Comparison of ENCODE assay signal across 22 cellular contexts in genomic region chr17:79496422-79497005, GRCh38.
"Had no signal": no experiment of that assay in that cellular context is flagged by ENCODE, and none has a peak within 500 bp of the region (broad histone marks: within the 10 kb centered on the region; RNA-seq: fewer than 3 reads in every experiment).

No MANE protein-coding gene starts in this region.

- H3K27me3 ChIP-seq: hepatocyte, neural progenitor cell, right atrium auricular region, testis, upper lobe of left lung had no signal

- H3K4me3 ChIP-seq: coronary artery, heart left ventricle, hepatocyte, left lung, mucosa of descending colon, neural progenitor cell, prostate gland, right atrium auricular region, skin epidermis, spleen, testis, tibial nerve, upper lobe of left lung had no signal

- H3K9me3 ChIP-seq: heart left ventricle, left lung, mucosa of descending colon, prostate gland, right atrium auricular region, testis, upper lobe of left lung had no signal

- H3K36me3 ChIP-seq: heart left ventricle, left lung, neural progenitor cell, prostate gland, right atrium auricular region, spleen, tibial nerve, upper lobe of left lung had no signal

- DNase-seq: dermis blood vessel endothelial cell; effector memory CD8-positive, alpha-beta T cell; heart left ventricle; left cardiac atrium; mesenchymal stem cell; mucosa of descending colon; naive B cell; spleen; stimulated activated CD4-positive, alpha-beta T cell treated with anti-CD3 and anti-CD28 coated beads, Interleukin-4, amount 100 ng/mL, for 4 hours; stimulated activated naive CD8-positive, alpha-beta T cell treated with anti-CD3 and anti-CD28 coated beads, Interleukin-15, Interleukin-2, amounts not matched to agents 100 U/mL and 50 U/mL, for 24 hours; substantia nigra; testis; upper lobe of left lung had no signal

- ATAC-seq: effector memory CD8-positive, alpha-beta T cell; heart left ventricle; left cardiac atrium; left lung; mucosa of descending colon; natural killer cell treated with Interleukin-12 subunit alpha and Interleukin-12 subunit beta and Interleukin-15 and Interleukin-18, amount 100 ng/mL, for 72 hours; stimulated activated naive CD8-positive, alpha-beta T cell treated with anti-CD3 and anti-CD28 coated beads, Interleukin-15, Interleukin-2, amounts not matched to agents 100 U/mL and 50 U/mL, for 24 hours had no signal

- H3K27ac ChIP-seq: coronary artery, heart left ventricle, hepatocyte, left lung, neural progenitor cell, prostate gland, right atrium auricular region, skin epidermis, spleen, testis, tibial nerve, upper lobe of left lung had no signal
